Comparison of ENCODE assay signal across 25 cellular contexts in genomic region chr17:74020522-74020921, GRCh38.
"Had no signal": no experiment of that assay in that cellular context is flagged by ENCODE, and none has a peak within 500 bp of the region (broad histone marks: within the 10 kb centered on the region; RNA-seq: fewer than 3 reads in every experiment).

No MANE protein-coding gene starts in this region.

- H3K27ac ChIP-seq: neural progenitor cell, ovary, prostate gland, right atrium auricular region, spleen, upper lobe of left lung had no signal

- ATAC-seq: activated CD8-positive, alpha-beta T cell treated with anti-CD3 and anti-CD28 coated beads, Interleukin-2, amount 10 ng/mL, durations not matched to agents 7 days and 5 days; naive thymus-derived CD8-positive, alpha-beta T cell had no signal

- H3K27me3 Mint-ChIP-seq: brain had no signal

- H3K36me3 ChIP-seq: neural progenitor cell, ovary, prostate gland, right atrium auricular region, spleen, upper lobe of left lung had no signal

- H3K4me3 Mint-ChIP-seq: activated CD8-positive, alpha-beta T cell treated with anti-CD3 and anti-CD28 coated beads, Interleukin-2, amount 10 ng/mL, durations not matched to agents 7 days and 5 days; activated T-helper 1 cell treated with anti-CD3 and anti-CD28 coated beads, Interleukin-12 subunit alpha, Interleukin-12 subunit beta, Interleukin-2, Interleukin-4 antibody, amounts not matched to agents 30 ng/mL and 10 ng/mL and 1 ng/mL, durations not matched to agents 14 hours and 24 hours and 36 hours; naive thymus-derived CD8-positive, alpha-beta T cell; neural progenitor cell had no signal

- H3K4me1 ChIP-seq: prostate gland, right atrium auricular region, spleen, upper lobe of left lung had no signal

- DNase-seq: activated CD4-positive, alpha-beta T cell treated with anti-CD3 and anti-CD28 coated beads for 1 hour; activated CD4-positive, alpha-beta T cell treated with anti-CD3 and anti-CD28 coated beads, Interleukin-2, amount 50 U/mL, for 1 hour; activated CD8-positive, alpha-beta T cell treated with anti-CD3 and anti-CD28 coated beads, Interleukin-2, amount 10 ng/mL, durations not matched to agents 7 days and 5 days; activated gamma-delta T cell; aorta; caudate nucleus; dermis blood vessel endothelial cell; effector CD8-positive, alpha-beta T cell; erythroblast; foreskin fibroblast; kidney; naive thymus-derived CD8-positive, alpha-beta T cell; ovary; spleen; stimulated activated CD4-positive, alpha-beta T cell treated with anti-CD3 and anti-CD28 coated beads, Interleukin-4, amount 100 ng/mL, for 1 hour; stimulated activated naive CD4-positive, alpha-beta T cell treated with Interleukin-2 at 50 U/mL for 16 hours; T-helper 9 cell had no signal

- H3K9me3 Mint-ChIP-seq: activated naive CD4-positive, alpha-beta T cell treated with anti-CD3 and anti-CD28 coated beads, Interleukin-2, amount 50 U/mL, for 72 hours; activated T-helper 1 cell treated with anti-CD3 and anti-CD28 coated beads, Interleukin-12 subunit alpha, Interleukin-12 subunit beta, Interleukin-2, Interleukin-4 antibody, amounts not matched to agents 30 ng/mL and 10 ng/mL and 1 ng/mL, durations not matched to agents 14 hours and 24 hours and 36 hours; naive thymus-derived CD8-positive, alpha-beta T cell had no signal

- H3K9me3 ChIP-seq: ovary, prostate gland, right atrium auricular region, spleen, upper lobe of left lung had no signal

- H3K27ac Mint-ChIP-seq: activated CD8-positive, alpha-beta T cell treated with anti-CD3 and anti-CD28 coated beads, Interleukin-2, amount 10 ng/mL, durations not matched to agents 7 days and 5 days; activated naive CD4-positive, alpha-beta T cell treated with anti-CD3 and anti-CD28 coated beads, Interleukin-2, amount 50 U/mL, for 72 hours; activated T-helper 1 cell treated with anti-CD3 and anti-CD28 coated beads, Interleukin-12 subunit alpha, Interleukin-12 subunit beta, Interleukin-2, Interleukin-4 antibody, amounts not matched to agents 30 ng/mL and 10 ng/mL and 1 ng/mL, durations not matched to agents 14 hours and 24 hours and 36 hours; naive thymus-derived CD8-positive, alpha-beta T cell; neural progenitor cell had no signal

- H3K27me3 ChIP-seq: ovary, right atrium auricular region, upper lobe of left lung had no signal

- H3K4me3 ChIP-seq: lung, neural progenitor cell, ovary, prostate gland, right atrium auricular region, spleen, upper lobe of left lung had no signal

- H3K36me3 Mint-ChIP-seq: activated naive CD4-positive, alpha-beta T cell treated with anti-CD3 and anti-CD28 coated beads, Interleukin-2, amount 50 U/mL, for 72 hours; brain; naive thymus-derived CD8-positive, alpha-beta T cell; neural progenitor cell had no signal
